3 cellular contexts compared by ENCODE assay signal in genomic region chr11:20594274-20595061, GRCh38.
TF ChIP-seq lines count a peak whose summit lies in the region.

No MANE protein-coding gene starts in this region.

TF ChIP-seq in HepG2, 621 proteins besides CTCF, POLR2A, EP300 and RAD21:
- TF ChIP-seq KDM2A (CRISPR knock-in tag; IDR thresholded peaks at IDR 0.05; ENCODE audit: borderline replicate concordance, low read depth): no peak
- TF ChIP-seq HNF4A (CRISPR knock-in tag; IDR thresholded peaks at IDR 0.05): peak; percentile 55
- no peak for TF ChIP-seq ZNF790 (CRISPR knock-in tag; IDR thresholded peaks at IDR 0.05; ENCODE audit: borderline replicate concordance)
- TF ChIP-seq MAFG (CRISPR knock-in tag; IDR thresholded peaks at IDR 0.05): 0 out of 2 replicates have a peak, but pooled peaks have one; percentile 38
- no peak for TF ChIP-seq ISX (CRISPR knock-in tag; conservative IDR thresholded peaks at IDR 0.05)
- TF ChIP-seq MAFK (conservative IDR thresholded peaks at IDR 0.05 in 1 of 2, IDR thresholded peaks at IDR 0.05 in 1 of 2; ENCODE audit: low read length in 2 of 2): peak; percentile 98 to 99
- no peak for TF ChIP-seq ZNF143 (CRISPR knock-in tag; IDR thresholded peaks at IDR 0.05)
- TF ChIP-seq MAFF (IDR thresholded peaks at IDR 0.05; ENCODE audit: low read depth, low read length): peak; percentile 99
TF ChIP-seq in HepG2: peak in this region for 4.

TF ChIP-seq in K562, 482 proteins besides CTCF, POLR2A, EP300 and RAD21:
- TF ChIP-seq, protein P1, sequence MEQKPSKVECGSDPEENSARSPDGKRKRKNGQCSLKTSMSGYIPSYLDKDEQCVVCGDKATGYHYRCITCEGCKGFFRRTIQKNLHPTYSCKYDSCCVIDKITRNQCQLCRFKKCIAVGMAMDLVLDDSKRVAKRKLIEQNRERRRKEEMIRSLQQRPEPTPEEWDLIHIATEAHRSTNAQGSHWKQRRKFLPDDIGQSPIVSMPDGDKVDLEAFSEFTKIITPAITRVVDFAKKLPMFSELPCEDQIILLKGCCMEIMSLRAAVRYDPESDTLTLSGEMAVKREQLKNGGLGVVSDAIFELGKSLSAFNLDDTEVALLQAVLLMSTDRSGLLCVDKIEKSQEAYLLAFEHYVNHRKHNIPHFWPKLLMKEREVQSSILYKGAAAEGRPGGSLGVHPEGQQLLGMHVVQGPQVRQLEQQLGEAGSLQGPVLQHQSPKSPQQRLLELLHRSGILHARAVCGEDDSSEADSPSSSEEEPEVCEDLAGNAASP (IDR thresholded peaks at IDR 0.05): no peak
- TF ChIP-seq ZNF197 (CRISPR knock-in tag; IDR thresholded peaks at IDR 0.05; ENCODE audit: low read depth): no peak
- no peak for TF ChIP-seq NR4A1 (CRISPR knock-in tag; IDR thresholded peaks at IDR 0.05)
- no peak for TF ChIP-seq NR4A1 (tag; IDR thresholded peaks at IDR 0.05)
- peak; percentile 89 for TF ChIP-seq MAFG (tag; conservative IDR thresholded peaks at IDR 0.05)
- no peak for TF ChIP-seq ZBTB33 (CRISPR knock-in tag; IDR thresholded peaks at IDR 0.05)
- 0 out of 2 replicates have a peak, but pooled peaks have one; percentile 12 for TF ChIP-seq NFE2 (IDR thresholded peaks at IDR 0.05; ENCODE audit: low read depth)
- peak; percentile 87 for TF ChIP-seq ESRRA (IDR thresholded peaks at IDR 0.05; ENCODE audit: borderline replicate concordance, low read depth)
- TF ChIP-seq MAFF (IDR thresholded peaks at IDR 0.05; ENCODE audit: low read length): peak; percentile 84
- TF ChIP-seq SAFB (IDR thresholded peaks at IDR 0.05; ENCODE audit: borderline replicate concordance, low read depth, low read length): no peak
- TF ChIP-seq ZNF316 (IDR thresholded peaks at IDR 0.05): peak; percentile 96
- peak; percentile 58 to 61 for TF ChIP-seq NRF1 (conservative IDR thresholded peaks at IDR 0.05 in 1 of 2, IDR thresholded peaks at IDR 0.05 in 1 of 2)
- peak; percentile 94 for TF ChIP-seq C11orf30 (IDR thresholded peaks at IDR 0.05; ENCODE audit: low read depth)
- TF ChIP-seq RBM25 (IDR thresholded peaks at IDR 0.05; ENCODE audit: low read depth, low read length, severe bottlenecking): no peak
- peak; percentile 94 for TF ChIP-seq MAFK (IDR thresholded peaks at IDR 0.05; ENCODE audit: low read length)

TF ChIP-seq in WTC11, 78 proteins besides CTCF, POLR2A, EP300 and RAD21 (continues in another document):
- TF ChIP-seq FOXJ3 (CRISPR knock-in tag; IDR thresholded peaks at IDR 0.05; ENCODE audit: borderline replicate concordance) (no peak), ZNF263 (CRISPR knock-in tag; IDR thresholded peaks at IDR 0.05; ENCODE audit: low read depth) (no peak), ZNF416 (CRISPR knock-in tag; IDR thresholded peaks at IDR 0.05) (no peak), E2F5 (CRISPR knock-in tag; IDR thresholded peaks at IDR 0.05) (no peak), ZNF512 (CRISPR knock-in tag; IDR thresholded peaks at IDR 0.05; ENCODE audit: borderline replicate concordance) (no peak), RORB (CRISPR knock-in tag; IDR thresholded peaks at IDR 0.05) (no peak), AFF4 (CRISPR knock-in tag; IDR thresholded peaks at IDR 0.05; ENCODE audit: borderline replicate concordance) (no peak), OVOL2 (CRISPR knock-in tag; IDR thresholded peaks at IDR 0.05; ENCODE audit: borderline replicate concordance) (no peak), IRF2 (CRISPR knock-in tag; IDR thresholded peaks at IDR 0.05; ENCODE audit: borderline replicate concordance, low read depth) (no peak), PREB (CRISPR knock-in tag; IDR thresholded peaks at IDR 0.05; ENCODE audit: borderline replicate concordance) (no peak), GTF2I (CRISPR knock-in tag; conservative IDR thresholded peaks at IDR 0.05) (no peak), NFE2L1 (CRISPR knock-in tag; IDR thresholded peaks at IDR 0.05) (no peak), NR2C2 (CRISPR knock-in tag; IDR thresholded peaks at IDR 0.05) (no peak), MAX (CRISPR knock-in tag; IDR thresholded peaks at IDR 0.05) (no peak)
- TF ChIP-seq, protein P2, sequence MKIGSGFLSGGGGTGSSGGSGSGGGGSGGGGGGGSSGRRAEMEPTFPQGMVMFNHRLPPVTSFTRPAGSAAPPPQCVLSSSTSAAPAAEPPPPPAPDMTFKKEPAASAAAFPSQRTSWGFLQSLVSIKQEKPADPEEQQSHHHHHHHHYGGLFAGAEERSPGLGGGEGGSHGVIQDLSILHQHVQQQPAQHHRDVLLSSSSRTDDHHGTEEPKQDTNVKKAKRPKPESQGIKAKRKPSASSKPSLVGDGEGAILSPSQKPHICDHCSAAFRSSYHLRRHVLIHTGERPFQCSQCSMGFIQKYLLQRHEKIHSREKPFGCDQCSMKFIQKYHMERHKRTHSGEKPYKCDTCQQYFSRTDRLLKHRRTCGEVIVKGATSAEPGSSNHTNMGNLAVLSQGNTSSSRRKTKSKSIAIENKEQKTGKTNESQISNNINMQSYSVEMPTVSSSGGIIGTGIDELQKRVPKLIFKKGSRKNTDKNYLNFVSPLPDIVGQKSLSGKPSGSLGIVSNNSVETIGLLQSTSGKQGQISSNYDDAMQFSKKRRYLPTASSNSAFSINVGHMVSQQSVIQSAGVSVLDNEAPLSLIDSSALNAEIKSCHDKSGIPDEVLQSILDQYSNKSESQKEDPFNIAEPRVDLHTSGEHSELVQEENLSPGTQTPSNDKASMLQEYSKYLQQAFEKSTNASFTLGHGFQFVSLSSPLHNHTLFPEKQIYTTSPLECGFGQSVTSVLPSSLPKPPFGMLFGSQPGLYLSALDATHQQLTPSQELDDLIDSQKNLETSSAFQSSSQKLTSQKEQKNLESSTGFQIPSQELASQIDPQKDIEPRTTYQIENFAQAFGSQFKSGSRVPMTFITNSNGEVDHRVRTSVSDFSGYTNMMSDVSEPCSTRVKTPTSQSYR (CRISPR knock-in tag; IDR thresholded peaks at IDR 0.05): no peak
- TF ChIP-seq, protein P3, sequence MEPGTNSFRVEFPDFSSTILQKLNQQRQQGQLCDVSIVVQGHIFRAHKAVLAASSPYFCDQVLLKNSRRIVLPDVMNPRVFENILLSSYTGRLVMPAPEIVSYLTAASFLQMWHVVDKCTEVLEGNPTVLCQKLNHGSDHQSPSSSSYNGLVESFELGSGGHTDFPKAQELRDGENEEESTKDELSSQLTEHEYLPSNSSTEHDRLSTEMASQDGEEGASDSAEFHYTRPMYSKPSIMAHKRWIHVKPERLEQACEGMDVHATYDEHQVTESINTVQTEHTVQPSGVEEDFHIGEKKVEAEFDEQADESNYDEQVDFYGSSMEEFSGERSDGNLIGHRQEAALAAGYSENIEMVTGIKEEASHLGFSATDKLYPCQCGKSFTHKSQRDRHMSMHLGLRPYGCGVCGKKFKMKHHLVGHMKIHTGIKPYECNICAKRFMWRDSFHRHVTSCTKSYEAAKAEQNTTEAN (CRISPR knock-in tag; IDR thresholded peaks at IDR 0.05): no peak
- TF ChIP-seq, protein P4, sequence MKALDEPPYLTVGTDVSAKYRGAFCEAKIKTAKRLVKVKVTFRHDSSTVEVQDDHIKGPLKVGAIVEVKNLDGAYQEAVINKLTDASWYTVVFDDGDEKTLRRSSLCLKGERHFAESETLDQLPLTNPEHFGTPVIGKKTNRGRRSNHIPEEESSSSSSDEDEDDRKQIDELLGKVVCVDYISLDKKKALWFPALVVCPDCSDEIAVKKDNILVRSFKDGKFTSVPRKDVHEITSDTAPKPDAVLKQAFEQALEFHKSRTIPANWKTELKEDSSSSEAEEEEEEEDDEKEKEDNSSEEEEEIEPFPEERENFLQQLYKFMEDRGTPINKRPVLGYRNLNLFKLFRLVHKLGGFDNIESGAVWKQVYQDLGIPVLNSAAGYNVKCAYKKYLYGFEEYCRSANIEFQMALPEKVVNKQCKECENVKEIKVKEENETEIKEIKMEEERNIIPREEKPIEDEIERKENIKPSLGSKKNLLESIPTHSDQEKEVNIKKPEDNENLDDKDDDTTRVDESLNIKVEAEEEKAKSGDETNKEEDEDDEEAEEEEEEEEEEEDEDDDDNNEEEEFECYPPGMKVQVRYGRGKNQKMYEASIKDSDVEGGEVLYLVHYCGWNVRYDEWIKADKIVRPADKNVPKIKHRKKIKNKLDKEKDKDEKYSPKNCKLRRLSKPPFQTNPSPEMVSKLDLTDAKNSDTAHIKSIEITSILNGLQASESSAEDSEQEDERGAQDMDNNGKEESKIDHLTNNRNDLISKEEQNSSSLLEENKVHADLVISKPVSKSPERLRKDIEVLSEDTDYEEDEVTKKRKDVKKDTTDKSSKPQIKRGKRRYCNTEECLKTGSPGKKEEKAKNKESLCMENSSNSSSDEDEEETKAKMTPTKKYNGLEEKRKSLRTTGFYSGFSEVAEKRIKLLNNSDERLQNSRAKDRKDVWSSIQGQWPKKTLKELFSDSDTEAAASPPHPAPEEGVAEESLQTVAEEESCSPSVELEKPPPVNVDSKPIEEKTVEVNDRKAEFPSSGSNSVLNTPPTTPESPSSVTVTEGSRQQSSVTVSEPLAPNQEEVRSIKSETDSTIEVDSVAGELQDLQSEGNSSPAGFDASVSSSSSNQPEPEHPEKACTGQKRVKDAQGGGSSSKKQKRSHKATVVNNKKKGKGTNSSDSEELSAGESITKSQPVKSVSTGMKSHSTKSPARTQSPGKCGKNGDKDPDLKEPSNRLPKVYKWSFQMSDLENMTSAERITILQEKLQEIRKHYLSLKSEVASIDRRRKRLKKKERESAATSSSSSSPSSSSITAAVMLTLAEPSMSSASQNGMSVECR (CRISPR knock-in tag; IDR thresholded peaks at IDR 0.05; ENCODE audit: borderline replicate concordance): no peak
- TF ChIP-seq, protein P5, sequence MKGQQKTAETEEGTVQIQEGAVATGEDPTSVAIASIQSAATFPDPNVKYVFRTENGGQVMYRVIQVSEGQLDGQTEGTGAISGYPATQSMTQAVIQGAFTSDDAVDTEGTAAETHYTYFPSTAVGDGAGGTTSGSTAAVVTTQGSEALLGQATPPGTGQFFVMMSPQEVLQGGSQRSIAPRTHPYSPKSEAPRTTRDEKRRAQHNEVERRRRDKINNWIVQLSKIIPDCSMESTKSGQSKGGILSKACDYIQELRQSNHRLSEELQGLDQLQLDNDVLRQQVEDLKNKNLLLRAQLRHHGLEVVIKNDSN (CRISPR knock-in tag; IDR thresholded peaks at IDR 0.05): no peak
